Comparison of ENCODE assay signal across 8 cellular contexts in the genomic region with DNA sequence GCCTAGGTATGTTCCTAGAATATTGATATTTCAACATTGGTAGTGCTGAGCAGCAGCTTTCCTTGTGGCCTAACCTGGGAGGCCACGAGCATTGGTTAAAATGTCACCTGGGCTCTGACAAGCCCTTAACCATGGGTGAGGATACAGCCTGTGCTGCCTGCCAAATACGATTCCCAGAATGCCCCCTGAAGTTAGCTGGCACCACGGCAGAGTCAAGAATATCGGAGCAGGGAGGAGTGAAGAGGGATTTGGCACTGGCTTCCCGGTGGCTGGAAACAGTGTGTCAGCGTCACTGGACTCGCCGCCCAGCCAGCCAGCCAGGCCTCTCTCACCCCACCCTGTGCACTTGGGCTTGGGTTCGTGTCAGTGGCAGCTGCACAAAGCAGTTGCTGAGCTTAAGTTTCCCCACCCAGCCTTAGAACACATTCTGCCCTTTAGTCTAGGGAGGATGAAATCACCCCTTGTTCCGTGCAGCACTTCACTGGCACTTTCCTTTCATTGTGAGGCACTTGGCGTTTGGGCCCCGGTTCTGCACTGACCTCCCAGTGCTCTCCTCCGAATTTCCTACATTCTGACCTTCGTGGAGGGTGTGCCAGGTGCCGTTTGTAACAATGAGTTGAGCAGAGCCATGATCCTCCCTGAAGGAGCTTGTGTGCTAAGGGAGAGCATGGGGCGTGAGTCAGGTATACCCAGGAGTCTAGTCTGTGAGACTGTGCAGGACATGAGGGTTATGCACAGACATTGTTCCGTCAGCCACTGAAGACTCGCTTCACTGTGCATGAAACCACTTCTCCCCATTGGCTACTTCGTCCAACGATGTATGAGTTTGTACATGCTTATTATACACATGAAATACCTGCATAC.
DNase-seq lines count a peak whose midpoint lies in the region; ATAC-seq and TF ChIP-seq lines count a peak whose summit lies in the region.

No MANE protein-coding gene starts in this region.

- peak overlapping the region; percentile 92 for H3K27ac ChIP-seq in GM23248
- H3K27ac ChIP-seq in spleen: peak overlapping the region in 6 of 8 donors; percentile 17 to 50 (median 32)

- H3K9ac ChIP-seq in GM23248: peak overlapping the region; percentile 62

- no peaks in the 10 kb centered on the region for H3K9me2 ChIP-seq in GM23248 (ENCODE audit: insufficient read depth)

- H3K36me3 ChIP-seq in GM23248 (ENCODE audit: low read depth): no peaks in the 10 kb centered on the region
- H3K36me3 ChIP-seq in spleen: peaks cover 0 to 58% (median 5%) of the 10 kb centered on the region in 6 donors

- H3K27me3 ChIP-seq in GM23248 (replicated peaks; ENCODE audit: insufficient read depth) (no peaks in the 10 kb centered on the region), spleen (replicated peaks in 1 of 7) (no peaks in the 10 kb centered on the region)

- no peak overlapping the region for H3K4me3 ChIP-seq in GM23248
- H3K4me3 ChIP-seq in spleen: peak overlapping the region in 1 of 8 donors; percentile 9

- peak; percentile 83 for DNase-seq in GM23248
- peak; percentile 70 for DNase-seq in astrocyte of the hippocampus (ENCODE audit: low read depth, low spot score)
- peak; percentile 91 for DNase-seq in kidney tubule cell (ENCODE audit: low spot score)
- DNase-seq in spleen: no peak
- DNase-seq in effector CD8-positive, alpha-beta T cell (lab: John Stamatoyannopoulos, UW): no peak
- DNase-seq in GF-D8 (lab: John Stamatoyannopoulos, UW): no peak

- intact Hi-C loops in spleen (cut with DNase I; ENCODE audit: low total_unique reads): loop anchor here (5.0 kb wide), 1 partner anchor 156 kb away; no protein-coding TSS in a partner anchor

- no peak overlapping the region for H3K4me2 ChIP-seq in GM23248 (ENCODE audit: unreplicated experiment)

- H3K79me2 ChIP-seq in GM23248 (ENCODE audit: insufficient read depth): no peaks in the 10 kb centered on the region

- no peak for ATAC-seq in GM18861 (IDR thresholded peaks at IDR 0.05; ENCODE audit: unreplicated experiment)
- no peak for ATAC-seq in GM21367 (IDR thresholded peaks at IDR 0.05; ENCODE audit: unreplicated experiment)

- in situ Hi-C loops in GM23248 (cut with MboI): no loop called here

- WGBS in GM23248 (ENCODE audit: low coverage in 1 of 2, low lambda C conversion rate in 2 of 2, missing lambda C conversion rate in 2 of 2), 2 experiments: 36 to 42% methylated on average over 20 of the region's 20 CpGs
- WGBS in spleen, 5 donors: 50 to 86% (median 64%) methylated on average over 20 of the region's 20 CpGs

- no peak for TF ChIP-seq CTCF in spleen (IDR thresholded peaks at IDR 0.05 in 8 of 11, conservative IDR thresholded peaks at IDR 0.05 in 3 of 11)

- TF ChIP-seq POLR2A in spleen (IDR thresholded peaks at IDR 0.05): no peak

- peaks cover 46% of the 10 kb centered on the region for H3F3A ChIP-seq in GM23248 (ENCODE audit: insufficient read depth)

- no peaks in the 10 kb centered on the region for H4K20me1 ChIP-seq in GM23248 (ENCODE audit: insufficient read depth)

- no peaks in the 10 kb centered on the region for H3K9me3 ChIP-seq in GM23248 (ENCODE audit: low read depth)
- no peaks in the 10 kb centered on the region for H3K9me3 ChIP-seq in spleen

- H3K4me1 ChIP-seq in GM23248 (ENCODE audit: insufficient read depth) (peaks cover 63% of the 10 kb centered on the region), spleen (peaks cover 36 to 98% (median 76%) of the 10 kb centered on the region in 6 donors)

- H2AFZ ChIP-seq in GM23248: no peak overlapping the region

Comparison
In these comparisons a context has a peak if more than half of its experiments do, and no peak if none do; other contexts are left out.
1. DNase-seq: peak in GM23248 (single experiment), astrocyte of the hippocampus (single experiment) and kidney tubule cell (single experiment); none in spleen (single experiment), effector CD8-positive, alpha-beta T cell (single experiment) and GF-D8 (single experiment).